24 cellular contexts compared by ENCODE assay signal in the genomic region with DNA sequence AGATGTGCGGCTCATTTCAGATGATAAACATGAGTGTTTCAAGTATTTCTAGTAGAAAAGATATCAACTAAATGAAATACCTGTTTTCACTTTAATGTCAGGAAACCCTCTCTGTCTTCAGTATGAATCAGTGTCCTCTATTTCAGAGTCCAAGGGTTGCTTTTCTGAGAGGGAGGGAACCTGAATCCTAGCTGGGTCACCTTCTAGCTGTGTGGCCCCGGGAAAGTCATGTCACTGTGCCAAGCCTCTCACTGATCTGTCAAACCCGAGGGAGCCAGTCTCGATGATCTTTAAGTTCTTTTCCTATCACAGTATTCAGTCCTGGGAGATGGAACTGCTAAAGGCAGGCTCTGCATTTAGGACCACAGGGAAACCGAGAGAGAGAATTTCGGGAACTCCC.
DNase-seq lines count a peak whose midpoint lies in the region; ATAC-seq and TF ChIP-seq lines count a peak whose summit lies in the region.
"Had no signal": no experiment of that assay in that cellular context is flagged by ENCODE, and none has a peak within 500 bp of the region (broad histone marks: within the 10 kb centered on the region; RNA-seq: fewer than 3 reads in every experiment).

No MANE protein-coding gene starts in this region.

- peak overlapping the region; percentile 29 for H3K27ac Mint-ChIP-seq in neural crest cell (ENCODE audit: unreplicated experiment)
- H3K27ac Mint-ChIP-seq: CD14-positive monocyte; CD4-positive, alpha-beta memory T cell; CD4-positive, CD25-positive, alpha-beta regulatory T cell; CD8-positive, alpha-beta memory T cell had no signal

- no peak for TF ChIP-seq EP300 in transverse colon (IDR thresholded peaks at IDR 0.05; ENCODE audit: low read depth)

- no peaks in the 10 kb centered on the region for H3K27me3 ChIP-seq in mesendoderm (ENCODE audit: insufficient read depth, low read length, poor library complexity)
- H3K27me3 ChIP-seq in transverse colon = no peaks in the 10 kb centered on the region
- H3K27me3 ChIP-seq in adrenal gland = no peaks in the 10 kb centered on the region
- H3K27me3 ChIP-seq: BE2C, BLaER1 had no signal

- H3K4me2 ChIP-seq in mesendoderm (ENCODE audit: low read length) = no peak overlapping the region
- H3K4me2 ChIP-seq: BLaER1 had no signal

- H3K79me2 ChIP-seq in mesendoderm (ENCODE audit: control insufficient read depth, insufficient read depth, low read length) = no peaks in the 10 kb centered on the region

- H3K27ac ChIP-seq in mesendoderm (ENCODE audit: low read depth, low read length) = no peak overlapping the region
- no peak overlapping the region for H3K27ac ChIP-seq in transverse colon
- no peak overlapping the region for H3K27ac ChIP-seq in adrenal gland
- H3K27ac ChIP-seq: BLaER1 had no signal

- no peak overlapping the region for H3K23ac ChIP-seq in mesendoderm (ENCODE audit: low read length)

- no peak for DNase-seq in mesendoderm
- DNase-seq in neural crest cell (ENCODE audit: low read depth, low spot score) = no peak
- peak; percentile 20 for DNase-seq in transverse colon
- no peak for DNase-seq in adrenal gland
- DNase-seq in head of caudate nucleus = no peak
- DNase-seq: 8988T; ACHN; BE2C; C1 segment of cervical spinal cord; CD4-positive, alpha-beta memory T cell; CD4-positive, CD25-positive, alpha-beta regulatory T cell; CD8-positive, alpha-beta memory T cell; COR-L47; DMS 273 treated with DMSO at 0.1 percent for 48 hours; DMS153; DMS53; DMS79; DND-41; EL; GDM1 had no signal

- no peaks in the 10 kb centered on the region for H3K9me3 ChIP-seq in transverse colon
- no peaks in the 10 kb centered on the region for H3K9me3 ChIP-seq in adrenal gland (replicated peaks in 1 of 3)
- H3K9me3 ChIP-seq: BE2C, BLaER1 had no signal

- no peak overlapping the region for H3K56ac ChIP-seq in mesendoderm (ENCODE audit: low read length)

- no peak overlapping the region for H3K9ac ChIP-seq in mesendoderm (ENCODE audit: low read length)
- H3K9ac ChIP-seq: BLaER1 had no signal

- ATAC-seq in GM19328 (IDR thresholded peaks at IDR 0.05; ENCODE audit: unreplicated experiment) = no peak
- ATAC-seq: GM12878 had no signal

- H3K4me3 ChIP-seq in mesendoderm (ENCODE audit: low read length) (no peak overlapping the region), transverse colon (no peak overlapping the region), adrenal gland (no peak overlapping the region)
- H3K4me3 ChIP-seq: BLaER1, GM12878 had no signal

- TF ChIP-seq CTCF in neural crest cell (conservative IDR thresholded peaks at IDR 0.05) (no peak), transverse colon (IDR thresholded peaks at IDR 0.05) (no peak), adrenal gland (IDR thresholded peaks at IDR 0.05) (no peak)

- in situ Hi-C loops in transverse colon (cut with MboI; ENCODE audit: low pct_ligation_motif_present in 1 of 4, low pct_unique_long_range_greater_than_20kb in 1 of 4, low sequenced_read_pairs in 3 of 4) = no loop called here

- WGBS in mesendoderm (ENCODE audit: extremely low coverage, insufficient coverage, low lambda C conversion rate) = no CpG with 5 or more reads among the region's 6 CpGs
- WGBS in transverse colon (ENCODE audit: low coverage in 1 of 2), 2 donors = 80 to 87% methylated on average over 4 to 6 of the region's 6 CpGs
- 70 to 83% (median 79%) methylated on average over 6 of the region's 6 CpGs for WGBS in adrenal gland, 4 donors

- no peaks in the 10 kb centered on the region for H3K79me1 ChIP-seq in mesendoderm (ENCODE audit: low read length)

- no peaks in the 10 kb centered on the region for H3K36me3 Mint-ChIP-seq in neural crest cell (ENCODE audit: low read depth)
- H3K36me3 Mint-ChIP-seq: CD14-positive monocyte; CD4-positive, alpha-beta memory T cell; CD4-positive, CD25-positive, alpha-beta regulatory T cell; CD8-positive, alpha-beta memory T cell had no signal

- H2BK15ac ChIP-seq in mesendoderm (replicated peaks; ENCODE audit: low read depth) = peak overlapping the region; percentile 27

- H3K18ac ChIP-seq in mesendoderm (ENCODE audit: low read length) = no peak overlapping the region

- no peak overlapping the region for H4K8ac ChIP-seq in mesendoderm (ENCODE audit: low read depth, low read length)

- H3K36me3 ChIP-seq in mesendoderm (ENCODE audit: control insufficient read depth, insufficient read depth, low read length) = no peaks in the 10 kb centered on the region
- no peaks in the 10 kb centered on the region for H3K36me3 ChIP-seq in transverse colon
- H3K36me3 ChIP-seq in adrenal gland (replicated peaks in 1 of 2) = no peaks in the 10 kb centered on the region
- H3K36me3 ChIP-seq: BE2C, BLaER1 had no signal

- TF ChIP-seq POLR2A in transverse colon (IDR thresholded peaks at IDR 0.05) (no peak), adrenal gland (IDR thresholded peaks at IDR 0.05) (no peak)

- H3K9me3 Mint-ChIP-seq in neural crest cell = peaks cover 2% of the 10 kb centered on the region

- H2BK5ac ChIP-seq in mesendoderm (ENCODE audit: low read length) = no peak overlapping the region

- H2BK120ac ChIP-seq in mesendoderm (ENCODE audit: low read depth, low read length) = no peak overlapping the region

- intact Hi-C loops in transverse colon (cut with DNase I; ENCODE audit: low total_unique reads) = no loop called here
- intact Hi-C loops in adrenal gland (cut with DNase I) = no loop called here
- intact Hi-C loops in head of caudate nucleus (cut with DNase I) = loop anchor here (10.0 kb wide), 1 partner anchor 64 kb away; no protein-coding TSS in a partner anchor

- H3K4me3 Mint-ChIP-seq in neural crest cell = no peak overlapping the region
- H3K4me3 Mint-ChIP-seq: CD14-positive monocyte; CD4-positive, alpha-beta memory T cell; CD4-positive, CD25-positive, alpha-beta regulatory T cell; CD8-positive, alpha-beta memory T cell had no signal

- H4K5ac ChIP-seq in mesendoderm (ENCODE audit: low read length) = no peak overlapping the region

- H3K4ac ChIP-seq in mesendoderm (ENCODE audit: low read depth, low read length) = no peak overlapping the region

- peaks cover 32% of the 10 kb centered on the region for H3K4me1 Mint-ChIP-seq in neural crest cell
- H3K4me1 Mint-ChIP-seq: CD14-positive monocyte; CD4-positive, alpha-beta memory T cell; CD8-positive, alpha-beta memory T cell had no signal

- H3K4me1 ChIP-seq in mesendoderm (ENCODE audit: control insufficient read depth, low read depth, low read length) (no peaks in the 10 kb centered on the region), transverse colon (no peaks in the 10 kb centered on the region), adrenal gland (replicated peaks in 1 of 2) (no peaks in the 10 kb centered on the region)
- H3K4me1 ChIP-seq: BE2C, BLaER1 had no signal

- no peaks in the 10 kb centered on the region for H3K27me3 Mint-ChIP-seq in neural crest cell (ENCODE audit: low read depth)

- H2AK5ac ChIP-seq in mesendoderm (ENCODE audit: low read length) = no peak overlapping the region
